In the genomic region with DNA sequence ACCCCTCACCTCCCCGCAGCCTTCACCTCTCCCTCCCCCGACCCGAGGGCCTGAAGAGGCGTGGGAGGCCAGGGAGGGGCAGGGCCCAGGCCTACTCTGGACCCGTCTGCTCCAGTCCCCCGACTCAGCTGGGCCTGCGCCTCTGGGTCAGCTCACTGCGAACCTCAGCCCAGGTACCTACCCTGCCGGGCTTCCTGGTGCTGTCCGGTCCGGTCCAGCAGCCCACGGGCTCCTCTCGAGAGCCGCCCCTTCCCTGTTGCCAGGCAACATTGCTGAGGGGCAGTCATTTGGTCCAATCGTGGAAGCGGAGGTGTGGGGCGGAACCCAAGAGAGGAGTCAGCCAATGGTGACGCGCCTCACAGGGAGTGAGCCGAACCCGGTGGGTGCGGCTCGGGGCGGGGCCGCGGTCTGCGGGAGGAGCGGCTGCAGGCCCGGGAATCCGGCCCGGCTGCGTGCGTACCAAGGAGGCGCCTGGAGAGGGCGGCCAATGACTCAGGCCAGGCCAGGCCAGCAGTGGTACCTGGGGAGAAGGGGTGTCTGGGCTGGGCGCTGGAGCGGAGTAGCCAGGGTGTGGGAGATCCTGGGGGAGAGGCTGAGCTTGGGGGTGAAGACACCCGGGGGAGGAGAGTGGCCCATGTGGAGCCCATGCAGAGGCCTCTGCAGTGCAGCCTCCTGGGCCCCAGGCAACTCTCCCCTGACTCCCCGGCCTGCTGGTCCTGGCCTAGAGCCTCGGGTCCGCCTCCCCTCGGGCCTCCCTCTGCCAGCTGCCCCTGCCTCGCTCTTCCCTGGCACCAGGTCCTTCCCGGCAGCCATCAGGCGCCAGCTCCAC, we compare ENCODE assay signal across 8 cellular contexts. TPM values are rescaled to one million over a fixed set of nuclear protein-coding genes. Genes with fewer than 3 reads are reported as not detected.
DNase-seq lines count a peak whose midpoint lies in the region; ATAC-seq and TF ChIP-seq lines count a peak whose summit lies in the region.

A gene with protein sequence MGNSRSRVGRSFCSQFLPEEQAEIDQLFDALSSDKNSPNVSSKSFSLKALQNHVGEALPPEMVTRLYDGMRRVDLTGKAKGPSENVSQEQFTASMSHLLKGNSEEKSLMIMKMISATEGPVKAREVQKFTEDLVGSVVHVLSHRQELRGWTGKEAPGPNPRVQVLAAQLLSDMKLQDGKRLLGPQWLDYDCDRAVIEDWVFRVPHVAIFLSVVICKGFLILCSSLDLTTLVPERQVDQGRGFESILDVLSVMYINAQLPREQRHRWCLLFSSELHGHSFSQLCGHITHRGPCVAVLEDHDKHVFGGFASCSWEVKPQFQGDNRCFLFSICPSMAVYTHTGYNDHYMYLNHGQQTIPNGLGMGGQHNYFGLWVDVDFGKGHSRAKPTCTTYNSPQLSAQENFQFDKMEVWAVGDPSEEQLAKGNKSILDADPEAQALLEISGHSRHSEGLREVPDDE (minus strand): TSS at position 240 of the 829 bp plus-strand sequence. CDS start 6,573 bp downstream, outside the sequence.

- no peaks in the 10 kb centered on the region for H3K9me3 ChIP-seq in fibroblast of lung (ENCODE audit: control insufficient read depth, insufficient read depth, low read depth, low read length)

- H3K36me3 Mint-ChIP-seq in activated T-helper 17 cell treated with anti-CD3 and anti-CD28 coated beads, Interleukin-2, amount 50 U/mL, for 72 hours (ENCODE audit: low read depth): no peaks in the 10 kb centered on the region
- peaks cover 0 to 7% (median 0%) of the 10 kb centered on the region in 3 donors for H3K36me3 Mint-ChIP-seq in naive thymus-derived CD8-positive, alpha-beta T cell

- H3K4me1 ChIP-seq in fibroblast of lung (ENCODE audit: control insufficient read depth, extremely low read depth, insufficient read depth, low read length): peaks cover 16% of the 10 kb centered on the region

- H3K27ac Mint-ChIP-seq in activated T-helper 17 cell treated with anti-CD3 and anti-CD28 coated beads, Interleukin-2, amount 50 U/mL, for 72 hours: peak within 1 kb of the TSS; percentile 87
- peak within 1 kb of the TSS; percentile 74 to 93 (median 82) for H3K27ac Mint-ChIP-seq in naive thymus-derived CD8-positive, alpha-beta T cell

- ATAC-seq in activated T-helper 17 cell treated with anti-CD3 and anti-CD28 coated beads, Interleukin-2, amount 50 U/mL, for 72 hours (replicated peaks): peak; percentile 97
- peak; percentile 95 to 97 for ATAC-seq in naive thymus-derived CD8-positive, alpha-beta T cell

- in situ Hi-C loops in Caki2 (cut with HindIII; ENCODE audit: low pct_unique_long_range_greater_than_20kb, low sequenced_read_pairs): no loop called here

- H3K36me3 ChIP-seq in fibroblast of lung (ENCODE audit: control insufficient read depth, insufficient read depth, low read length): peaks cover 6% of the 10 kb centered on the region

- DNase-seq in Caki2 (ENCODE audit: low read depth) (peak; percentile 99), GM20000 (ENCODE audit: low spot score) (peak; percentile 96), HT-29 (ENCODE audit: low spot score) (peak; percentile 98), RPMI8226 (peak; percentile 96), fibroblast of lung (ENCODE audit: low read depth in 2 of 2) (peak; percentile 98)
- peak; percentile 92 to 98 (median 97) for DNase-seq in naive thymus-derived CD8-positive, alpha-beta T cell
- DNase-seq in stimulated activated naive CD4-positive, alpha-beta T cell (lab: John Stamatoyannopoulos, UW): peak; percentile 91 to 96 (median 96)

- peak within 1 kb of the TSS; percentile 88 for H3K4me3 Mint-ChIP-seq in activated T-helper 17 cell treated with anti-CD3 and anti-CD28 coated beads, Interleukin-2, amount 50 U/mL, for 72 hours
- H3K4me3 Mint-ChIP-seq in naive thymus-derived CD8-positive, alpha-beta T cell: peak within 1 kb of the TSS; percentile 82 to 94 (median 90)

- H2AFZ ChIP-seq in fibroblast of lung (ENCODE audit: low read length): peak within 1 kb of the TSS; percentile 91

- no peak for TF ChIP-seq CTCF in GM20000 (IDR thresholded peaks at IDR 0.05; ENCODE audit: extremely low read depth, missing control alignments)
- no peak for TF ChIP-seq CTCF in fibroblast of lung (conservative IDR thresholded peaks at IDR 0.05 in 1 of 2, IDR thresholded peaks at IDR 0.05 in 1 of 2; ENCODE audit: low read depth in 1 of 2, low read length in 2 of 2)

- peaks cover 10% of the 10 kb centered on the region for H3K4me1 Mint-ChIP-seq in activated T-helper 17 cell treated with anti-CD3 and anti-CD28 coated beads, Interleukin-2, amount 50 U/mL, for 72 hours
- peaks cover 19 to 68% (median 60%) of the 10 kb centered on the region in 4 donors for H3K4me1 Mint-ChIP-seq in naive thymus-derived CD8-positive, alpha-beta T cell

- no peaks in the 10 kb centered on the region for H3K27me3 ChIP-seq in fibroblast of lung (ENCODE audit: control insufficient read depth, insufficient read depth, low read length)

- H3K4me3 ChIP-seq in fibroblast of lung (replicated peaks in 1 of 4; ENCODE audit: control extremely low read depth in 1 of 4, insufficient read depth in 1 of 4, low read depth in 3 of 4, low read length in 4 of 4): peak within 1 kb of the TSS; percentile 70 to 94 (median 90)

- H3K4me2 ChIP-seq in fibroblast of lung (ENCODE audit: extremely low read depth, insufficient read depth, low read length): peak within 1 kb of the TSS; percentile 99

- H3K9ac ChIP-seq in fibroblast of lung (ENCODE audit: insufficient read depth, low read length): peak within 1 kb of the TSS; percentile 90

- no peaks in the 10 kb centered on the region for H4K20me1 ChIP-seq in fibroblast of lung (ENCODE audit: control insufficient read depth, extremely low read depth, insufficient read depth, low read length)

- peak within 1 kb of the TSS; percentile 89 for H3K27ac ChIP-seq in fibroblast of lung (ENCODE audit: insufficient read depth, low read length)

- H3K9me3 Mint-ChIP-seq in activated T-helper 17 cell treated with anti-CD3 and anti-CD28 coated beads, Interleukin-2, amount 50 U/mL, for 72 hours: no peaks in the 10 kb centered on the region
- no peaks in the 10 kb centered on the region for H3K9me3 Mint-ChIP-seq in naive thymus-derived CD8-positive, alpha-beta T cell

- no peaks in the 10 kb centered on the region for H3K27me3 Mint-ChIP-seq in activated T-helper 17 cell treated with anti-CD3 and anti-CD28 coated beads, Interleukin-2, amount 50 U/mL, for 72 hours
- H3K27me3 Mint-ChIP-seq in naive thymus-derived CD8-positive, alpha-beta T cell: no peaks in the 10 kb centered on the region

- POLR2A ChIA-PET in naive thymus-derived CD8-positive, alpha-beta T cell (lab: Charles Lee): interaction anchor here (0.5 to 3.1 kb wide), 13 partner anchors 10 to 388 kb away, joined by 3 to 10 read pairs (median 4); a partner anchor contains a TSS

- peaks cover 23% of the 10 kb centered on the region for H3K79me2 ChIP-seq in fibroblast of lung (ENCODE audit: control insufficient read depth, insufficient read depth, low read length)

RNA-seq across cellular contexts. Expression of the gene that starts here (rescaled TPM):
- total RNA-seq in Caki2 (2014; rRNA removed; shearing (Covaris generic); ENCODE audit: low replicate concordance): 28.7 and 37.2 TPM in 2 replicates
- 7.4 and 11.3 TPM in 2 replicates for total RNA-seq in HT-29 (2014; rRNA removed; shearing (Covaris generic))
- total RNA-seq in activated T-helper 17 cell treated with anti-CD3 and anti-CD28 coated beads, Interleukin-2, amount 50 U/mL, for 72 hours: 10 to 100 TPM; 18.5 to 28.5 TPM
- total RNA-seq in fibroblast of lung: 16.9 and 17.3 TPM in 2 replicates
- 19.6 and 23.4 TPM in 2 replicates for polyA plus RNA-seq in fibroblast of lung
- polyA plus RNA-seq in fibroblast of lung (2012): 23.0 and 23.9 TPM in 2 replicates
- polyA minus RNA-seq in fibroblast of lung (ENCODE audit: low replicate concordance): 23.6 and 30.7 TPM in 2 replicates
- total RNA-seq in naive thymus-derived CD8-positive, alpha-beta T cell: 1 to 10 TPM; 7.1 to 8.9 TPM
- 1 to 10 TPM; 3.7 to 6.7 (median 4.6) TPM for polyA plus RNA-seq in naive thymus-derived CD8-positive, alpha-beta T cell

Comparison
In these comparisons a context has a peak if more than half of its experiments do, and no peak if none do; other contexts are left out.
1. Peak in every context shown above with its lines: DNase-seq, ATAC-seq, H3K4me3 ChIP-seq and H3K27ac ChIP-seq.